In genomic region chr5:43411489-43411888, GRCh38 we compare ENCODE assay signal across 1 cellular context.
TF ChIP-seq lines count a peak whose summit lies in the region.

No MANE protein-coding gene starts in this region.

TF ChIP-seq in K562, 482 proteins besides CTCF, POLR2A, EP300 and RAD21:
- TF ChIP-seq ARHGAP35 (IDR thresholded peaks at IDR 0.05; ENCODE audit: partially characterized antibody) (peak; percentile 24), RERE (CRISPR knock-in tag; IDR thresholded peaks at IDR 0.05; ENCODE audit: borderline replicate concordance) (no peak), ZNF512 (tag; IDR thresholded peaks at IDR 0.05) (peak; percentile 30; the same call in 1 of the 2 replicates)
